In the genomic region with DNA sequence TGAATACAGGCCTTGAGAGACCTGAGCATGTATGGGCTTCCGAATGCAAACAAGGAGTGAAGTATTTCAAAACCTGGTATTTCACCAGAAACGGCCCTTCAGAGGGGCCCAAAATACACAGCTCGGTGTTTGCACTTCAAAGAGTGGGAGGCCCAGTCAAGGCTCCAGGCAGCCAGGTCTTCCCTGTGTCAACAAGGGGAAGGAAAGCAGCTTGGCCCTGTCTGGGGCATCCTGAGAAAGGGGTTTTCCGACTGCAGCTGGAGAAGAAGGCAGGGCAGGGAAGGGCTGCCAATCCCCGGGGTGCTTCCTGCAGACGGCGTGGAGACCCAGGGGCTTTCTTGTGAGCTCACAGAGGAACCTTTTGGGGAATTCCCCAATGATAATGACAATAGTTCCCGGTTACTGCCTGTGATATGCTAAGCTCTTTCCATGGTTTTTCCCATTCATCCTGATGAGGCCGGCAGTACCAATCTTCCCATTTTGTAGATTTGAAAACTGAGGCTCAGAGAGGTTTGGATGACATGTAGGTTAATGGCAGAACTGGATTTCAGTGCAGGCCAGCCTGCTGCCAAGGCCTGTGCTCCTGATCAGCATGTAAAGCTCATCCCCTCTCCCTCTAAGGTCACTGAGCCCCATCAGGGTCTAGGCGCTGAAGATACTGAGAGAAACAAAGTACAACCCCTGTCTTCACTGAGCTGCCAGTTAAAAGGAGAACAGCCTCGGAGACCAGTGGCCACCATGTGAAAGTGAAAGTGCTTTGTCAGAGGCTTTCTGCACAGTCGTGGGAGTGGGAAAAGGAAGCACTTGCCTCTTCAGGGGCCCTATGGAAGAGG, we compare ENCODE assay signal across 1 cellular context.
TF ChIP-seq lines count a peak whose summit lies in the region.

No MANE protein-coding gene starts in this region.

TF ChIP-seq in HepG2, 621 proteins besides CTCF, POLR2A, EP300 and RAD21 (continued from another document and continues in another):
- TF ChIP-seq, protein P1, sequence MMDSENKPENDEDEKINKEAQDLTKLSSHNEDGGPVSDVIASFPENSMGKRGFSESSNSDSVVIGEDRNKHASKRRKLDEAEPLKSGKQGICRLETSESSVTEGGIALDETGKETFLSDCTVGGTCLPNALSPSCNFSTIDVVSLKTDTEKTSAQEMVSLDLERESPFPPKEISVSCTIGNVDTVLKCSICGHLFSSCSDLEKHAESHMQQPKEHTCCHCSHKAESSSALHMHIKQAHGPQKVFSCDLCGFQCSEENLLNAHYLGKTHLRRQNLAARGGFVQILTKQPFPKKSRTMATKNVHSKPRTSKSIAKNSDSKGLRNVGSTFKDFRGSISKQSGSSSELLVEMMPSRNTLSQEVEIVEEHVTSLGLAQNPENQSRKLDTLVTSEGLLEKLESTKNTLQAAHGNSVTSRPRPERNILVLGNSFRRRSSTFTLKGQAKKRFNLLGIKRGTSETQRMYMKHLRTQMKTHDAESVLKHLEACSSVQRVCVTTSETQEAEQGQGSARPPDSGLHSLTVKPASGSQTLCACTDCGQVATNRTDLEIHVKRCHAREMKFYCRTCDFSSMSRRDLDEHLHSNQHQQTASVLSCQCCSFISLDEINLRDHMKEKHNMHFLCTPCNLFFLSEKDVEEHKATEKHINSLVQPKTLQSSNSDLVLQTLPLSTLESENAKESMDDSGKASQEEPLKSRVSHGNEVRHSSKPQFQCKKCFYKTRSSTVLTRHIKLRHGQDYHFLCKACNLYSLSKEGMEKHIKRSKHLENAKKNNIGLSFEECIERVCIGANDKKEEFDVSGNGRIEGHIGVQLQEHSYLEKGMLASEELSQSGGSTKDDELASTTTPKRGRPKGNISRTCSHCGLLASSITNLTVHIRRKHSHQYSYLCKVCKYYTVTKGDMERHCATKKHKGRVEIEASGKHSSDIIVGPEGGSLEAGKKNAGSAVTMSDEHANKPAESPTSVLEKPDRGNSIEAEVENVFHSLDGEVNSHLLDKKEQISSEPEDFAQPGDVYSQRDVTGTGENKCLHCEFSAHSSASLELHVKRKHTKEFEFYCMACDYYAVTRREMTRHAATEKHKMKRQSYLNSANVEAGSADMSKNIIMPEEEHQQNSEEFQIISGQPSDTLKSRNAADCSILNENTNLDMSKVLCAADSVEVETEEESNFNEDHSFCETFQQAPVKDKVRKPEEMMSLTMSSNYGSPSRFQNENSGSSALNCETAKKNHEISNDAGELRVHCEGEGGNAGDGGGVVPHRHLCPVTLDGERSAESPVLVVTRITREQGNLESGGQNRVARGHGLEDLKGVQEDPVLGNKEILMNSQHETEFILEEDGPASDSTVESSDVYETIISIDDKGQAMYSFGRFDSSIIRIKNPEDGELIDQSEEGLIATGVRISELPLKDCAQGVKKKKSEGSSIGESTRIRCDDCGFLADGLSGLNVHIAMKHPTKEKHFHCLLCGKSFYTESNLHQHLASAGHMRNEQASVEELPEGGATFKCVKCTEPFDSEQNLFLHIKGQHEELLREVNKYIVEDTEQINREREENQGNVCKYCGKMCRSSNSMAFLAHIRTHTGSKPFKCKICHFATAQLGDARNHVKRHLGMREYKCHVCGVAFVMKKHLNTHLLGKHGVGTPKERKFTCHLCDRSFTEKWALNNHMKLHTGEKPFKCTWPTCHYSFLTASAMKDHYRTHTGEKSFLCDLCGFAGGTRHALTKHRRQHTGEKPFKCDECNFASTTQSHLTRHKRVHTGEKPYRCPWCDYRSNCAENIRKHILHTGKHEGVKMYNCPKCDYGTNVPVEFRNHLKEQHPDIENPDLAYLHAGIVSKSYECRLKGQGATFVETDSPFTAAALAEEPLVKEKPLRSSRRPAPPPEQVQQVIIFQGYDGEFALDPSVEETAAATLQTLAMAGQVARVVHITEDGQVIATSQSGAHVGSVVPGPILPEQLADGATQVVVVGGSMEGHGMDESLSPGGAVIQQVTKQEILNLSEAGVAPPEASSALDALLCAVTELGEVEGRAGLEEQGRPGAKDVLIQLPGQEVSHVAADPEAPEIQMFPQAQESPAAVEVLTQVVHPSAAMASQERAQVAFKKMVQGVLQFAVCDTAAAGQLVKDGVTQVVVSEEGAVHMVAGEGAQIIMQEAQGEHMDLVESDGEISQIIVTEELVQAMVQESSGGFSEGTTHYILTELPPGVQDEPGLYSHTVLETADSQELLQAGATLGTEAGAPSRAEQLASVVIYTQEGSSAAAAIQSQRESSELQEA (CRISPR knock-in tag; IDR thresholded peaks at IDR 0.05; ENCODE audit: not compliant biosample characterization), result no peak
- TF ChIP-seq NFRKB (IDR thresholded peaks at IDR 0.05) (no peak), ZNF703 (CRISPR knock-in tag; IDR thresholded peaks at IDR 0.05; ENCODE audit: borderline replicate concordance) (peak; percentile 100), SOX6 (IDR thresholded peaks at IDR 0.05) (no peak), SOX6 (CRISPR knock-in tag; IDR thresholded peaks at IDR 0.05) (peak; percentile 98), HNF4G (IDR thresholded peaks at IDR 0.05; ENCODE audit: borderline replicate concordance, low read depth, low read length) (peak; percentile 80), HNF4G (CRISPR knock-in tag; IDR thresholded peaks at IDR 0.05; ENCODE audit: borderline replicate concordance, low read depth) (0 out of 2 replicates have a peak, but pooled peaks have one; percentile 69), ZNF678 (CRISPR knock-in tag; IDR thresholded peaks at IDR 0.05) (no peak), SALL1 (CRISPR knock-in tag; IDR thresholded peaks at IDR 0.05) (peak; percentile 95), ZSCAN22 (CRISPR knock-in tag; IDR thresholded peaks at IDR 0.05) (no peak), ZNF138 (CRISPR knock-in tag; IDR thresholded peaks at IDR 0.05; ENCODE audit: low read depth) (no peak), GABPA (IDR thresholded peaks at IDR 0.05; ENCODE audit: low read depth, low read length) (no peak), GABPA (CRISPR knock-in tag; IDR thresholded peaks at IDR 0.05; ENCODE audit: low read depth) (peak; percentile 48; the same call in 1 of the 2 replicates), ZNF674 (CRISPR knock-in tag; IDR thresholded peaks at IDR 0.05; ENCODE audit: low read depth) (no peak), RBFOX2 (IDR thresholded peaks at IDR 0.05; ENCODE audit: low read depth, low read length) (no peak), FOXJ3 (CRISPR knock-in tag; IDR thresholded peaks at IDR 0.05; ENCODE audit: borderline replicate concordance) (peak; percentile 98), NFKB2 (CRISPR knock-in tag; IDR thresholded peaks at IDR 0.05; ENCODE audit: borderline replicate concordance) (peak; percentile 37; the same call in 1 of the 2 replicates), ZNF777 (CRISPR knock-in tag; IDR thresholded peaks at IDR 0.05) (no peak), MED1 (CRISPR knock-in tag; IDR thresholded peaks at IDR 0.05) (peak; percentile 89), ZSCAN30 (CRISPR knock-in tag; IDR thresholded peaks at IDR 0.05) (no peak), MEF2D (CRISPR knock-in tag; IDR thresholded peaks at IDR 0.05) (peak; percentile 90), HCFC1 (IDR thresholded peaks at IDR 0.05; ENCODE audit: low read depth, low read length) (no peak), ZNF451 (CRISPR knock-in tag; IDR thresholded peaks at IDR 0.05) (peak; percentile 63; the same call in 1 of the 2 replicates), ZBTB21 (CRISPR knock-in tag; IDR thresholded peaks at IDR 0.05) (0 out of 2 replicates have a peak, but pooled peaks have one; percentile 27), ZNF326 (CRISPR knock-in tag; IDR thresholded peaks at IDR 0.05; ENCODE audit: borderline replicate concordance) (no peak), PAF1 (CRISPR knock-in tag; IDR thresholded peaks at IDR 0.05) (no peak), ZNF274 (CRISPR knock-in tag; IDR thresholded peaks at IDR 0.05) (peak; percentile 67; the same call in 1 of the 2 replicates), ZMYM4 (CRISPR knock-in tag; IDR thresholded peaks at IDR 0.05) (peak; percentile 79), ZNF232 (CRISPR knock-in tag; IDR thresholded peaks at IDR 0.05; ENCODE audit: borderline replicate concordance) (peak; percentile 86; the same call in 1 of the 2 replicates)
- TF ChIP-seq, protein P2, sequence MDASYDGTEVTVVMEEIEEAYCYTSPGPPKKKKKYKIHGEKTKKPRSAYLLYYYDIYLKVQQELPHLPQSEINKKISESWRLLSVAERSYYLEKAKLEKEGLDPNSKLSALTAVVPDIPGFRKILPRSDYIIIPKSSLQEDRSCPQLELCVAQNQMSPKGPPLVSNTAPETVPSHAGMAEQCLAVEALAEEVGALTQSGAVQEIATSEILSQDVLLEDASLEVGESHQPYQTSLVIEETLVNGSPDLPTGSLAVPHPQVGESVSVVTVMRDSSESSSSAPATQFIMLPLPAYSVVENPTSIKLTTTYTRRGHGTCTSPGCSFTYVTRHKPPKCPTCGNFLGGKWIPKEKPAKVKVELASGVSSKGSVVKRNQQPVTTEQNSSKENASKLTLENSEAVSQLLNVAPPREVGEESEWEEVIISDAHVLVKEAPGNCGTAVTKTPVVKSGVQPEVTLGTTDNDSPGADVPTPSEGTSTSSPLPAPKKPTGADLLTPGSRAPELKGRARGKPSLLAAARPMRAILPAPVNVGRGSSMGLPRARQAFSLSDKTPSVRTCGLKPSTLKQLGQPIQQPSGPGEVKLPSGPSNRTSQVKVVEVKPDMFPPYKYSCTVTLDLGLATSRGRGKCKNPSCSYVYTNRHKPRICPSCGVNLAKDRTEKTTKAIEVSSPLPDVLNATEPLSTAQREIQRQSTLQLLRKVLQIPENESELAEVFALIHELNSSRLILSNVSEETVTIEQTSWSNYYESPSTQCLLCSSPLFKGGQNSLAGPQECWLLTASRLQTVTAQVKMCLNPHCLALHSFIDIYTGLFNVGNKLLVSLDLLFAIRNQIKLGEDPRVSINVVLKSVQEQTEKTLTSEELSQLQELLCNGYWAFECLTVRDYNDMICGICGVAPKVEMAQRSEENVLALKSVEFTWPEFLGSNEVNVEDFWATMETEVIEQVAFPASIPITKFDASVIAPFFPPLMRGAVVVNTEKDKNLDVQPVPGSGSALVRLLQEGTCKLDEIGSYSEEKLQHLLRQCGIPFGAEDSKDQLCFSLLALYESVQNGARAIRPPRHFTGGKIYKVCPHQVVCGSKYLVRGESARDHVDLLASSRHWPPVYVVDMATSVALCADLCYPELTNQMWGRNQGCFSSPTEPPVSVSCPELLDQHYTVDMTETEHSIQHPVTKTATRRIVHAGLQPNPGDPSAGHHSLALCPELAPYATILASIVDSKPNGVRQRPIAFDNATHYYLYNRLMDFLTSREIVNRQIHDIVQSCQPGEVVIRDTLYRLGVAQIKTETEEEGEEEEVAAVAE (CRISPR knock-in tag; IDR thresholded peaks at IDR 0.05; ENCODE audit: borderline replicate concordance), result peak; percentile 80; the same call in 1 of the 2 replicates
- TF ChIP-seq, protein P3, sequence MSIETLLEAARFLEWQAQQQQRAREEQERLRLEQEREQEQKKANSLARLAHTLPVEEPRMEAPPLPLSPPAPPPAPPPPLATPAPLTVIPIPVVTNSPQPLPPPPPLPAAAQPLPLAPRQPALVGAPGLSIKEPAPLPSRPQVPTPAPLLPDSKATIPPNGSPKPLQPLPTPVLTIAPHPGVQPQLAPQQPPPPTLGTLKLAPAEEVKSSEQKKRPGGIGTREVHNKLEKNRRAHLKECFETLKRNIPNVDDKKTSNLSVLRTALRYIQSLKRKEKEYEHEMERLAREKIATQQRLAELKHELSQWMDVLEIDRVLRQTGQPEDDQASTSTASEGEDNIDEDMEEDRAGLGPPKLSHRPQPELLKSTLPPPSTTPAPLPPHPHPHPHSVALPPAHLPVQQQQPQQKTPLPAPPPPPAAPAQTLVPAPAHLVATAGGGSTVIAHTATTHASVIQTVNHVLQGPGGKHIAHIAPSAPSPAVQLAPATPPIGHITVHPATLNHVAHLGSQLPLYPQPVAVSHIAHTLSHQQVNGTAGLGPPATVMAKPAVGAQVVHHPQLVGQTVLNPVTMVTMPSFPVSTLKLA (IDR thresholded peaks at IDR 0.05), result no peak
- TF ChIP-seq, protein P4, sequence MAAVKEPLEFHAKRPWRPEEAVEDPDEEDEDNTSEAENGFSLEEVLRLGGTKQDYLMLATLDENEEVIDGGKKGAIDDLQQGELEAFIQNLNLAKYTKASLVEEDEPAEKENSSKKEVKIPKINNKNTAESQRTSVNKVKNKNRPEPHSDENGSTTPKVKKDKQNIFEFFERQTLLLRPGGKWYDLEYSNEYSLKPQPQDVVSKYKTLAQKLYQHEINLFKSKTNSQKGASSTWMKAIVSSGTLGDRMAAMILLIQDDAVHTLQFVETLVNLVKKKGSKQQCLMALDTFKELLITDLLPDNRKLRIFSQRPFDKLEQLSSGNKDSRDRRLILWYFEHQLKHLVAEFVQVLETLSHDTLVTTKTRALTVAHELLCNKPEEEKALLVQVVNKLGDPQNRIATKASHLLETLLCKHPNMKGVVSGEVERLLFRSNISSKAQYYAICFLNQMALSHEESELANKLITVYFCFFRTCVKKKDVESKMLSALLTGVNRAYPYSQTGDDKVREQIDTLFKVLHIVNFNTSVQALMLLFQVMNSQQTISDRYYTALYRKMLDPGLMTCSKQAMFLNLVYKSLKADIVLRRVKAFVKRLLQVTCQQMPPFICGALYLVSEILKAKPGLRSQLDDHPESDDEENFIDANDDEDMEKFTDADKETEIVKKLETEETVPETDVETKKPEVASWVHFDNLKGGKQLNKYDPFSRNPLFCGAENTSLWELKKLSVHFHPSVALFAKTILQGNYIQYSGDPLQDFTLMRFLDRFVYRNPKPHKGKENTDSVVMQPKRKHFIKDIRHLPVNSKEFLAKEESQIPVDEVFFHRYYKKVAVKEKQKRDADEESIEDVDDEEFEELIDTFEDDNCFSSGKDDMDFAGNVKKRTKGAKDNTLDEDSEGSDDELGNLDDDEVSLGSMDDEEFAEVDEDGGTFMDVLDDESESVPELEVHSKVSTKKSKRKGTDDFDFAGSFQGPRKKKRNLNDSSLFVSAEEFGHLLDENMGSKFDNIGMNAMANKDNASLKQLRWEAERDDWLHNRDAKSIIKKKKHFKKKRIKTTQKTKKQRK (IDR thresholded peaks at IDR 0.05; ENCODE audit: low read length), result no peak
- TF ChIP-seq, protein P5, sequence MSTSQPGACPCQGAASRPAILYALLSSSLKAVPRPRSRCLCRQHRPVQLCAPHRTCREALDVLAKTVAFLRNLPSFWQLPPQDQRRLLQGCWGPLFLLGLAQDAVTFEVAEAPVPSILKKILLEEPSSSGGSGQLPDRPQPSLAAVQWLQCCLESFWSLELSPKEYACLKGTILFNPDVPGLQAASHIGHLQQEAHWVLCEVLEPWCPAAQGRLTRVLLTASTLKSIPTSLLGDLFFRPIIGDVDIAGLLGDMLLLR (CRISPR knock-in tag; IDR thresholded peaks at IDR 0.05), result peak; percentile 83; the same call in 1 of the 2 replicates
- TF ChIP-seq, protein P6, sequence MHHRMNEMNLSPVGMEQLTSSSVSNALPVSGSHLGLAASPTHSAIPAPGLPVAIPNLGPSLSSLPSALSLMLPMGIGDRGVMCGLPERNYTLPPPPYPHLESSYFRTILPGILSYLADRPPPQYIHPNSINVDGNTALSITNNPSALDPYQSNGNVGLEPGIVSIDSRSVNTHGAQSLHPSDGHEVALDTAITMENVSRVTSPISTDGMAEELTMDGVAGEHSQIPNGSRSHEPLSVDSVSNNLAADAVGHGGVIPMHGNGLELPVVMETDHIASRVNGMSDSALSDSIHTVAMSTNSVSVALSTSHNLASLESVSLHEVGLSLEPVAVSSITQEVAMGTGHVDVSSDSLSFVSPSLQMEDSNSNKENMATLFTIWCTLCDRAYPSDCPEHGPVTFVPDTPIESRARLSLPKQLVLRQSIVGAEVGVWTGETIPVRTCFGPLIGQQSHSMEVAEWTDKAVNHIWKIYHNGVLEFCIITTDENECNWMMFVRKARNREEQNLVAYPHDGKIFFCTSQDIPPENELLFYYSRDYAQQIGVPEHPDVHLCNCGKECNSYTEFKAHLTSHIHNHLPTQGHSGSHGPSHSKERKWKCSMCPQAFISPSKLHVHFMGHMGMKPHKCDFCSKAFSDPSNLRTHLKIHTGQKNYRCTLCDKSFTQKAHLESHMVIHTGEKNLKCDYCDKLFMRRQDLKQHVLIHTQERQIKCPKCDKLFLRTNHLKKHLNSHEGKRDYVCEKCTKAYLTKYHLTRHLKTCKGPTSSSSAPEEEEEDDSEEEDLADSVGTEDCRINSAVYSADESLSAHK (CRISPR knock-in tag; IDR thresholded peaks at IDR 0.05; ENCODE audit: borderline replicate concordance), result 0 out of 2 replicates have a peak, but pooled peaks have one; percentile 70
